1 cellular context compared by ENCODE assay signal in genomic region chr6:144646066-144646800, GRCh38.
TF ChIP-seq lines count a peak whose summit lies in the region.

No MANE protein-coding gene starts in this region.

TF ChIP-seq in IMR-90, 13 proteins besides CTCF, POLR2A, EP300 and RAD21:
- TF ChIP-seq ELK1 (IDR thresholded peaks at IDR 0.05; ENCODE audit: borderline replicate concordance, low read depth, low read length) (no peak), CHD1 (IDR thresholded peaks at IDR 0.05; ENCODE audit: low read depth, low read length) (no peak), SMC3 (IDR thresholded peaks at IDR 0.05; ENCODE audit: low read depth, low read length) (no peak), MAZ (IDR thresholded peaks at IDR 0.05; ENCODE audit: borderline replicate concordance, low read depth, low read length) (no peak), NFE2L2 (IDR thresholded peaks at IDR 0.05; ENCODE audit: low read depth, low read length) (no peak), USF2 (IDR thresholded peaks at IDR 0.05; ENCODE audit: low read depth, low read length) (no peak), CEBPB (IDR thresholded peaks at IDR 0.05; ENCODE audit: low read depth, low read length) (no peak), MXI1 (IDR thresholded peaks at IDR 0.05; ENCODE audit: borderline replicate concordance, low read depth, low read length) (no peak), RFX5 (IDR thresholded peaks at IDR 0.05; ENCODE audit: low read depth, low read length) (no peak), RCOR1 (IDR thresholded peaks at IDR 0.05; ENCODE audit: insufficient replicate concordance, low read length) (no peak), FOS (IDR thresholded peaks at IDR 0.05; ENCODE audit: low read depth, low read length) (no peak), MAFK (IDR thresholded peaks at IDR 0.05; ENCODE audit: low read depth, low read length) (no peak), BHLHE40 (IDR thresholded peaks at IDR 0.05; ENCODE audit: low read depth, low read length) (no peak)
